22 cellular contexts compared by ENCODE assay signal in genomic region chr1:40606978-40607377, GRCh38.
"Had no signal": no experiment of that assay in that cellular context is flagged by ENCODE, and none has a peak within 500 bp of the region (broad histone marks: within the 10 kb centered on the region; RNA-seq: fewer than 3 reads in every experiment).

No MANE protein-coding gene starts in this region.

- H3K4me1 Mint-ChIP-seq: nephron; stimulated activated effector memory CD8-positive, alpha-beta T cell treated with anti-CD3 and anti-CD28 coated beads, Interleukin-12 subunit alpha, Interleukin-12 subunit beta, amount 100 ng/mL, for 72 hours had no signal

- H3K36me3 Mint-ChIP-seq: naive B cell; stimulated activated effector memory CD8-positive, alpha-beta T cell treated with anti-CD3 and anti-CD28 coated beads, Interleukin-12 subunit alpha, Interleukin-12 subunit beta, amount 100 ng/mL, for 72 hours; type B pancreatic cell had no signal

- H2AFZ ChIP-seq: parathyroid adenoma had no signal

- H3K27ac ChIP-seq: coronary artery, dorsolateral prefrontal cortex, heart left ventricle, parathyroid adenoma, psoas muscle, suprapubic skin, thyroid gland, uterus had no signal

- H3K79me2 ChIP-seq: parathyroid adenoma had no signal

- H3K9me3 Mint-ChIP-seq: naive B cell; nephron; stimulated activated effector memory CD8-positive, alpha-beta T cell treated with anti-CD3 and anti-CD28 coated beads, Interleukin-12 subunit alpha, Interleukin-12 subunit beta, amount 100 ng/mL, for 72 hours; type B pancreatic cell had no signal

- H3K4me3 ChIP-seq: coronary artery, dorsolateral prefrontal cortex, heart left ventricle, lung, psoas muscle, suprapubic skin, thyroid gland, uterus had no signal

- H3K9ac ChIP-seq: parathyroid adenoma had no signal

- DNase-seq: dorsolateral prefrontal cortex; effector CD8-positive, alpha-beta T cell; heart left ventricle; hippocampal formation; mesenchymal stem cell; midbrain; naive B cell; occipital lobe; psoas muscle; small intestine; stimulated activated CD4-positive, alpha-beta T cell treated with anti-CD3 and anti-CD28 coated beads, Interleukin-12 subunit alpha, Interleukin-12 subunit beta, amount 100 ng/mL, for 4 hours; stimulated activated naive CD8-positive, alpha-beta T cell treated with anti-CD3 and anti-CD28 coated beads, Interleukin-15, Interleukin-2, amounts not matched to agents 100 U/mL and 50 U/mL, for 24 hours; thyroid gland; uterus had no signal

- H3K27me3 ChIP-seq: dorsolateral prefrontal cortex, suprapubic skin, thyroid gland, uterus had no signal

- H3K27ac Mint-ChIP-seq: nephron; stimulated activated effector memory CD8-positive, alpha-beta T cell treated with anti-CD3 and anti-CD28 coated beads, Interleukin-12 subunit alpha, Interleukin-12 subunit beta, amount 100 ng/mL, for 72 hours; type B pancreatic cell had no signal

- ATAC-seq: esophagus mucosa; psoas muscle; stimulated activated naive CD8-positive, alpha-beta T cell treated with anti-CD3 and anti-CD28 coated beads, Interleukin-15, Interleukin-2, amounts not matched to agents 100 U/mL and 50 U/mL, for 24 hours had no signal

- H3K4me3 Mint-ChIP-seq: naive B cell; nephron; stimulated activated effector memory CD8-positive, alpha-beta T cell treated with anti-CD3 and anti-CD28 coated beads, Interleukin-12 subunit alpha, Interleukin-12 subunit beta, amount 100 ng/mL, for 72 hours; type B pancreatic cell had no signal

- H3K36me3 ChIP-seq: heart left ventricle, suprapubic skin, thyroid gland, uterus had no signal

- H3K9me3 ChIP-seq: heart left ventricle, psoas muscle, suprapubic skin, thyroid gland, uterus had no signal

- H3K4me1 ChIP-seq: parathyroid adenoma, psoas muscle, suprapubic skin, uterus had no signal
